19 cellular contexts compared by ENCODE assay signal in the genomic region with DNA sequence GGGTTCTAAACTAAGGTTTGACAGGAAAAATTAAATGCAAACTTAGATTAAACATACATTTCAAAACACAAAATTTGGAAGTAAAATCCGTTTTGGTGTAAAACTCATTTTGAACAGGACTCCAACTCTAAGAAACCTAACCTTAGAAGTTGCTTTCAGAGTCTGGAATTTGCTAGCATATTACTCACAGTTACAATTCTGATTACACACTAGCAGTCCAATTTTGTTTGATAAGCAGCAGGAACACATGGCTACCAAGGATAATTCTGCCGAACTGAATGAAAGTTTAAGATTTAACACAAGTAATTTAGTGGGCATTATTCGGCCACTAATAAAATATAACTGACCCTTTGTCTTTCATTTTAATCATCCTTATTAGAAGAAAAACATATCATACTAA. TPM values are rescaled to one million over a fixed set of nuclear protein-coding genes. Genes with fewer than 3 reads are reported as not detected.
"Had no signal": no experiment of that assay in that cellular context is flagged by ENCODE, and none has a peak within 500 bp of the region (broad histone marks: within the 10 kb centered on the region; RNA-seq: fewer than 3 reads in every experiment).

No MANE protein-coding gene starts in this region.

- H3K9me3 ChIP-seq: heart left ventricle, left lung, sigmoid colon, stomach had no signal

- ATAC-seq: foreskin keratinocyte; left lung; naive thymus-derived CD4-positive, alpha-beta T cell had no signal

- H3K4me1 ChIP-seq: foreskin keratinocyte, left lung, sigmoid colon had no signal

- H3K27ac ChIP-seq: foreskin keratinocyte, left lung, sigmoid colon, skin epidermis, stomach had no signal

- H3K36me3 ChIP-seq: heart left ventricle, left lung, sigmoid colon, stomach had no signal

- H3K27me3 ChIP-seq: dorsolateral prefrontal cortex, foreskin keratinocyte, heart left ventricle, left lung, sigmoid colon, stomach had no signal

- DNase-seq: central memory CD4-positive, alpha-beta T cell; cortex of kidney; dorsolateral prefrontal cortex; effector CD8-positive, alpha-beta T cell; foreskin keratinocyte; heart left ventricle; islet precursor cell; left lung; mesenchymal stem cell; naive thymus-derived CD4-positive, alpha-beta T cell; nephron progenitor cell; sigmoid colon; stimulated activated CD4-positive, alpha-beta T cell treated with anti-CD3 and anti-CD28 coated beads, Interleukin-12 subunit alpha, Interleukin-12 subunit beta, amount 100 ng/mL, for 4 hours; stimulated activated naive CD4-positive, alpha-beta T cell; stomach; substantia nigra had no signal

- H3K4me3 ChIP-seq: dorsolateral prefrontal cortex, heart left ventricle, left lung, lung, sigmoid colon, skin epidermis, stomach had no signal

RNA-seq across cellular contexts. Expression of a gene that starts 49.6 kb away (rescaled TPM):
- total RNA-seq: mononuclear cell had no signal
